In genomic region chr5:159210306-159210722, GRCh38 we compare ENCODE assay signal across 8 cellular contexts. TPM values are rescaled to one million over a fixed set of nuclear protein-coding genes. Genes with fewer than 3 reads are reported as not detected.
DNase-seq lines count a peak whose midpoint lies in the region; TF ChIP-seq lines count a peak whose summit lies in the region.

No MANE protein-coding gene starts in this region.

- no peaks in the 10 kb centered on the region for H3K9me3 Mint-ChIP-seq in Caco-2 (ENCODE audit: unreplicated experiment)
- no peaks in the 10 kb centered on the region for H3K9me3 Mint-ChIP-seq in activated naive CD8-positive, alpha-beta T cell treated with anti-CD3 and anti-CD28 coated beads for 36 hours

- H2AFZ ChIP-seq in Karpas-422 (ENCODE audit: low read length) = peak overlapping the region; percentile 97

- peak overlapping the region; percentile 99 for H3K4me3 Mint-ChIP-seq in Caco-2 (ENCODE audit: unreplicated experiment)
- peak overlapping the region; percentile 84 for H3K4me3 Mint-ChIP-seq in activated naive CD8-positive, alpha-beta T cell treated with anti-CD3 and anti-CD28 coated beads for 36 hours

- H3K9me3 ChIP-seq in Caco-2 = no peaks in the 10 kb centered on the region
- no peaks in the 10 kb centered on the region for H3K9me3 ChIP-seq in Karpas-422 (ENCODE audit: low read length)
- no peaks in the 10 kb centered on the region for H3K9me3 ChIP-seq in mucosa of stomach (ENCODE audit: control insufficient read depth, low read length)

- H3K27me3 Mint-ChIP-seq in Caco-2 (ENCODE audit: insufficient read depth, unreplicated experiment) = no peaks in the 10 kb centered on the region
- no peaks in the 10 kb centered on the region for H3K27me3 Mint-ChIP-seq in activated naive CD8-positive, alpha-beta T cell treated with anti-CD3 and anti-CD28 coated beads for 36 hours

- CTCF ChIA-PET in Caco-2 (lab: Charles Lee) = no interaction called here

- intact Hi-C loops in Caco-2 (cut with micrococcal nuclease; ENCODE audit: unreplicated experiment) = no loop called here

- H3K4me1 Mint-ChIP-seq in Caco-2 (ENCODE audit: low read depth, unreplicated experiment) = peaks cover 25% of the 10 kb centered on the region
- H3K4me1 Mint-ChIP-seq in activated naive CD8-positive, alpha-beta T cell treated with anti-CD3 and anti-CD28 coated beads for 36 hours = peaks cover 43% of the 10 kb centered on the region

- H3K79me2 ChIP-seq in Karpas-422 (ENCODE audit: low read length) = peaks cover 43% of the 10 kb centered on the region

- H3K36me3 Mint-ChIP-seq in Caco-2 (ENCODE audit: insufficient read depth, unreplicated experiment) = peaks cover 15% of the 10 kb centered on the region
- H3K36me3 Mint-ChIP-seq in activated naive CD8-positive, alpha-beta T cell treated with anti-CD3 and anti-CD28 coated beads for 36 hours = peaks cover 31% of the 10 kb centered on the region

- peak overlapping the region; percentile 83 for H3K9ac ChIP-seq in Karpas-422 (ENCODE audit: low read length)
- H3K9ac ChIP-seq in mucosa of stomach (ENCODE audit: low read length) = peak overlapping the region; percentile 96

- H3K36me3 ChIP-seq in Caco-2 (ENCODE audit: control insufficient read depth, insufficient read depth, low read length) (no peaks in the 10 kb centered on the region; the same call in 1 of the 2 replicates), Karpas-422 (ENCODE audit: insufficient read depth, low read length) (no peaks in the 10 kb centered on the region), mucosa of stomach (ENCODE audit: control insufficient read depth, insufficient read depth, low read length) (no peaks in the 10 kb centered on the region)

- peak overlapping the region; percentile 97 for H3K4me2 ChIP-seq in Karpas-422 (ENCODE audit: low read depth, low read length, poor library complexity, severe bottlenecking)

- peak overlapping the region; percentile 76; the same call in 1 of the 2 replicates for H3K4me3 ChIP-seq in Caco-2 (ENCODE audit: low read depth, low read length)
- peak overlapping the region; percentile 84 for H3K4me3 ChIP-seq in Karpas-422 (ENCODE audit: low read length)
- H3K4me3 ChIP-seq in mucosa of stomach (ENCODE audit: low read length) = peak overlapping the region; percentile 83

- POLR2A ChIA-PET in Caco-2 (lab: Charles Lee) = no interaction called here

- H4K20me1 ChIP-seq in Karpas-422 (ENCODE audit: insufficient read depth, low read depth, low read length) = no peaks in the 10 kb centered on the region

- no TSS peak for BruUV-seq in Caco-2 (replicated peaks; lab: Mats Ljungman, UMichigan)

- no peaks in the 10 kb centered on the region for H3K27me3 ChIP-seq in Caco-2 (replicated peaks; ENCODE audit: control insufficient read depth, insufficient read depth, low read length)
- no peaks in the 10 kb centered on the region for H3K27me3 ChIP-seq in Karpas-422 (ENCODE audit: low read length)
- no peaks in the 10 kb centered on the region for H3K27me3 ChIP-seq in mucosa of stomach (ENCODE audit: control insufficient read depth, insufficient read depth, low read length)

- peak in 1 of 2 experiments; percentile 8 for DNase-seq in Caco-2
- DNase-seq in Karpas-422 = no peak
- DNase-seq in activated naive CD8-positive, alpha-beta T cell treated with anti-CD3 and anti-CD28 coated beads for 36 hours = peak; percentile 8
- no peak for DNase-seq in putamen (ENCODE audit: low spot score)
- no peak for DNase-seq in foreskin melanocyte
- DNase-seq in UCSD-AML1 (lab: John Stamatoyannopoulos, UW; ENCODE audit: unreplicated experiment) = no peak
- no peak for DNase-seq in T1000 (lab: John Stamatoyannopoulos, UW)

- H3K4me1 ChIP-seq in Caco-2 (peaks cover 23% of the 10 kb centered on the region), Karpas-422 (ENCODE audit: low read length) (peaks cover 27% of the 10 kb centered on the region), mucosa of stomach (ENCODE audit: control insufficient read depth, insufficient read depth, low read length) (peaks cover 23% of the 10 kb centered on the region)

- H3K27ac ChIP-seq in Karpas-422 (ENCODE audit: low read length) = no peak overlapping the region

- no peak for TF ChIP-seq CTCF in Caco-2 (IDR thresholded peaks at IDR 0.05; ENCODE audit: insufficient read depth in 1 of 2, low read depth in 1 of 2, low read length in 1 of 2, severe bottlenecking in 1 of 2, unreplicated experiment in 1 of 2)

- H3K9me2 ChIP-seq in Karpas-422 (replicated peaks; ENCODE audit: insufficient read depth, low read length) = no peaks in the 10 kb centered on the region

- peak overlapping the region; percentile 60 for H3K27ac Mint-ChIP-seq in Caco-2 (ENCODE audit: unreplicated experiment)
- peak overlapping the region; percentile 95 for H3K27ac Mint-ChIP-seq in activated naive CD8-positive, alpha-beta T cell treated with anti-CD3 and anti-CD28 coated beads for 36 hours

RNA-seq across cellular contexts. Expression of gene RNF145, which starts 1.0 kb away (rescaled TPM):
- total RNA-seq in Caco-2 (2022) = 28.3 and 38.7 TPM in 2 replicates
- 68.7 and 113 TPM in 2 replicates for total RNA-seq in Karpas-422 (2014; rRNA removed; shearing (Covaris generic); ENCODE audit: low replicate concordance)
- total RNA-seq in activated naive CD8-positive, alpha-beta T cell treated with anti-CD3 and anti-CD28 coated beads for 36 hours = 10 to 100 TPM; 80.3 to 88.5 TPM

RNA-seq across cellular contexts. Expression of gene UBLCP1, which starts 52.8 kb away (rescaled TPM):
- 23.0 and 23.2 TPM in 2 replicates for total RNA-seq in Caco-2 (2022)
- total RNA-seq in Karpas-422 (2014; rRNA removed; shearing (Covaris generic); ENCODE audit: low replicate concordance) = 15.8 and 36.2 TPM in 2 replicates
- total RNA-seq in activated naive CD8-positive, alpha-beta T cell treated with anti-CD3 and anti-CD28 coated beads for 36 hours = 10 to 100 TPM; 40.4 to 42.3 TPM
